25 cellular contexts compared by ENCODE assay signal in genomic region chr1:14112613-14113012, GRCh38.
"Had no signal": no experiment of that assay in that cellular context is flagged by ENCODE, and none has a peak within 500 bp of the region (broad histone marks: within the 10 kb centered on the region; RNA-seq: fewer than 3 reads in every experiment).

No MANE protein-coding gene starts in this region.

- ATAC-seq: T-cell had no signal

- H3K4me1 Mint-ChIP-seq: activated B cell treated with CpG ODN at 0.5 μM for 24 hours had no signal

- H3K27me3 ChIP-seq: breast epithelium, MG63, Peyer's patch had no signal

- H3K9me3 ChIP-seq: breast epithelium, MG63, Peyer's patch had no signal

- H3K4me1 ChIP-seq: breast epithelium, Peyer's patch had no signal

- H3K27me3 Mint-ChIP-seq: activated CD4-positive, alpha-beta memory T cell treated with anti-CD3 and anti-CD28 coated beads, Interleukin-2, amount 10 ng/mL, durations not matched to agents 7 days and 5 days; activated CD4-positive, alpha-beta T cell treated with anti-CD3 and anti-CD28 coated beads, Interleukin-2, amount 10 ng/mL, durations not matched to agents 7 days and 5 days had no signal

- H3K27ac ChIP-seq: breast epithelium, Peyer's patch, SK-N-MC had no signal

- DNase-seq: activated B cell treated with CpG ODN at 0.5 μM for 24 hours; activated CD4-positive, alpha-beta memory T cell treated with anti-CD3 and anti-CD28 coated beads, Interleukin-2, amount 10 ng/mL, durations not matched to agents 7 days and 5 days; activated CD4-positive, alpha-beta T cell treated with anti-CD3 and anti-CD28 coated beads, Interleukin-2, amount 10 ng/mL, durations not matched to agents 7 days and 5 days; activated CD8-positive, alpha-beta memory T cell treated with anti-CD3 and anti-CD28 coated beads, Interleukin-2, amount 50 U/mL, for 48 hours; activated naive CD4-positive, alpha-beta T cell treated with anti-CD3 and anti-CD28 coated beads, Interleukin-2, amount 50 U/mL, for 16 hours; activated naive CD8-positive, alpha-beta T cell treated with anti-CD3 and anti-CD28 coated beads, Interleukin-2, amount 10 ng/mL, durations not matched to agents 7 days and 5 days; activated T-cell treated with anti-CD3 and anti-CD28 coated beads, Interleukin-2, amount 50 U/mL, for 1 hour; aorta; MG63; NCI-H1105; NCI-H1436; NCI-H1694 treated with DMSO at 0.1 percent for 48 hours; NCI-H2029 treated with DMSO at 0.1 percent for 48 hours; NCI-H345; NCI-H510A; NCI-H526 treated with DMSO at 0.1 percent for 48 hours; NCI-H82; OCI-M1; Peyer's patch; SIG-M5; T-cell; T-helper 2 cell; T1000 had no signal

- H3K36me3 Mint-ChIP-seq: activated naive CD8-positive, alpha-beta T cell treated with anti-CD3 and anti-CD28 coated beads, Interleukin-2, amount 10 ng/mL, durations not matched to agents 7 days and 5 days; T-cell had no signal

- H3K9me3 Mint-ChIP-seq: activated B cell treated with CpG ODN at 0.5 μM for 24 hours; activated CD4-positive, alpha-beta memory T cell treated with anti-CD3 and anti-CD28 coated beads, Interleukin-2, amount 10 ng/mL, durations not matched to agents 7 days and 5 days; activated CD4-positive, alpha-beta T cell treated with anti-CD3 and anti-CD28 coated beads, Interleukin-2, amount 10 ng/mL, durations not matched to agents 7 days and 5 days; activated naive CD8-positive, alpha-beta T cell treated with anti-CD3 and anti-CD28 coated beads, Interleukin-2, amount 10 ng/mL, durations not matched to agents 7 days and 5 days; T-cell had no signal

- H3K27ac Mint-ChIP-seq: activated B cell treated with CpG ODN at 0.5 μM for 24 hours; activated CD4-positive, alpha-beta memory T cell treated with anti-CD3 and anti-CD28 coated beads, Interleukin-2, amount 10 ng/mL, durations not matched to agents 7 days and 5 days; activated CD4-positive, alpha-beta T cell treated with anti-CD3 and anti-CD28 coated beads, Interleukin-2, amount 10 ng/mL, durations not matched to agents 7 days and 5 days; activated naive CD8-positive, alpha-beta T cell treated with anti-CD3 and anti-CD28 coated beads, Interleukin-2, amount 10 ng/mL, durations not matched to agents 7 days and 5 days; T-cell had no signal

- H3K36me3 ChIP-seq: breast epithelium, MG63, Peyer's patch had no signal

- H3K4me3 Mint-ChIP-seq: activated B cell treated with CpG ODN at 0.5 μM for 24 hours; activated CD4-positive, alpha-beta memory T cell treated with anti-CD3 and anti-CD28 coated beads, Interleukin-2, amount 10 ng/mL, durations not matched to agents 7 days and 5 days; activated CD4-positive, alpha-beta T cell treated with anti-CD3 and anti-CD28 coated beads, Interleukin-2, amount 10 ng/mL, durations not matched to agents 7 days and 5 days; activated naive CD8-positive, alpha-beta T cell treated with anti-CD3 and anti-CD28 coated beads, Interleukin-2, amount 10 ng/mL, durations not matched to agents 7 days and 5 days; T-cell had no signal

- H3K4me3 ChIP-seq: breast epithelium, MG63, Peyer's patch, SK-N-MC had no signal
